ENCODE assay signal across 12 cellular contexts in the genomic region with DNA sequence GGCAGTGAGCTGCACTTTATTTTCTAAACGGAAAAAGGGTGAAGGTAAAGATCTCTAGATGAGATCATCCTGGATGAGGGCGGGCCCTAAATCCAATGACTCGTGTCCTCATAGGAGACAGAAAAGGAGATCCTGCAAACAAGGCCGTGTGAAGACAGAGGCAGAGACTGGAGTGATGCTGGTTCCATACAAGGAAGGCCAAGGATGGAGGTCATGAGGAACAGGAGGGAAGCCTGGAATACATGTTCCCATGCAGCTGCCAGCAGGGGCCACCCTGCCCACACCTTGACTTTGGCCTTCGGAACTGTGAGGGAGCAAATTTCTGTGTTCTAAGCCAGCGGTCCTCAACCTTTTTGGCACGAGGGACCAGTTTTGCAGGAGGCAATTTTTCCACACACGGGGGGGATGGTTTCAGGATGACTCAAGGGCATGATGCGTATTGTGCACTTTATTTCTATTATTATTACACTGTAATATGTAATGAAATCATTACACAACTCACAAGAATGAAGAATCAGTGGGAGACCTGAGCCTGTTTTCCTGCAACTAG.
DNase-seq lines count a peak whose midpoint lies in the region; ATAC-seq, FAIRE-seq and TF ChIP-seq lines count a peak whose summit lies in the region.
"Had no signal": no experiment of that assay in that cellular context is flagged by ENCODE, and none has a peak within 500 bp of the region (broad histone marks: within the 10 kb centered on the region; RNA-seq: fewer than 3 reads in every experiment).

No MANE protein-coding gene starts in this region.

- TF ChIP-seq POLR2A in GM12878 (IDR thresholded peaks at IDR 0.05; ENCODE audit: low read depth, low read length): no peak

- H3K36me3 ChIP-seq in GM12878 (ENCODE audit: control insufficient read depth in 2 of 2, insufficient read depth in 2 of 2, low read length in 1 of 2) (no peaks in the 10 kb centered on the region), hepatocyte (replicated peaks; ENCODE audit: insufficient read depth, low read depth) (no peaks in the 10 kb centered on the region)
- H3K36me3 ChIP-seq: pancreas had no signal

- no peak for ATAC-seq in GM12878
- no peak for ATAC-seq in GM18517 (IDR thresholded peaks at IDR 0.05; ENCODE audit: unreplicated experiment)
- ATAC-seq: stimulated activated memory B cell treated with anti-CD40 and anti-IgM and Interleukin-4, amounts not matched to agents 10 μg/mL and 1 μg/mL and 100 μg/mL, for 72 hours had no signal

- no peak for TF ChIP-seq EP300 in GM12878 (IDR thresholded peaks at IDR 0.05; ENCODE audit: borderline replicate concordance in 1 of 2, control insufficient read depth in 1 of 2, low read depth in 2 of 2, low read length in 2 of 2)

- H3K9me2 ChIP-seq in hepatocyte (replicated peaks; ENCODE audit: insufficient read depth): no peaks in the 10 kb centered on the region

- RAD21 ChIA-PET in GM12878 (lab: Charles Lee; ENCODE audit: unreplicated experiment): no interaction called here

- H3K9me3 ChIP-seq in AG04450 (ENCODE audit: control insufficient read depth, insufficient read depth, low read length) (peaks cover 4% of the 10 kb centered on the region), GM12878 (replicated peaks; ENCODE audit: control insufficient read depth, insufficient read depth, low read length) (no peaks in the 10 kb centered on the region), hepatocyte (ENCODE audit: low read depth) (no peaks in the 10 kb centered on the region)
- H3K9me3 ChIP-seq: pancreas had no signal

- no peak overlapping the region for H3K27ac ChIP-seq in AG04450 (ENCODE audit: low read depth, low read length)
- no peak overlapping the region for H3K27ac ChIP-seq in GM12878 (ENCODE audit: control insufficient read depth, insufficient read depth)
- peak overlapping the region; percentile 26 for H3K27ac ChIP-seq in hepatocyte
- H3K27ac ChIP-seq: pancreas had no signal

- no peak overlapping the region for H3K4me2 ChIP-seq in GM12878 (ENCODE audit: control insufficient read depth, insufficient read depth)
- H3K4me2 ChIP-seq in hepatocyte: no peak overlapping the region

- H3K4me3 ChIP-seq in AG04450 (ENCODE audit: low read depth, low read length): no peak overlapping the region
- H3K4me3 ChIP-seq in GM12878: no peak overlapping the region
- no peak overlapping the region for H3K4me3 ChIP-seq in hepatocyte
- H3K4me3 ChIP-seq: pancreas had no signal

- TF ChIP-seq RAD21 in GM12878 (IDR thresholded peaks at IDR 0.05; ENCODE audit: insufficient read depth, low read depth, low read length): 0 out of 2 replicates have a peak, but pooled peaks have one; percentile 2

- no peak for FAIRE-seq in GM12878 (lab: Jason Lieb, UNC)
- FAIRE-seq: pancreas had no signal

- DNase-seq in AG04450 (ENCODE audit: low read depth, low spot score): no peak
- DNase-seq in HuH-7 (ENCODE audit: low spot score): peak; percentile 34
- no peak for DNase-seq in GM12878 (ENCODE audit: low read depth, low spot score)
- no peak for DNase-seq in hepatocyte (ENCODE audit: low spot score)
- no peak for DNase-seq in activated gamma-delta T cell (lab: John Stamatoyannopoulos, UW)
- DNase-seq in NCI-H2227 (lab: John Stamatoyannopoulos, UW; ENCODE audit: unreplicated experiment): no peak
- no peak for DNase-seq in NOMO-1 (lab: John Stamatoyannopoulos, UW; ENCODE audit: unreplicated experiment in 2 of 2)
- DNase-seq: activated gamma-delta T cell treated with Interleukin-2 at 50 U/mL for 16 hours, NCI-H2029, pancreas had no signal

- WGBS in GM12878 (ENCODE audit: insufficient coverage, insufficient replicate concordance, low lambda C conversion rate, missing lambda C conversion rate): 25% methylated on average over 9 of the region's 9 CpGs
- WGBS in hepatocyte (ENCODE audit: low lambda C conversion rate, missing lambda C conversion rate): 77% methylated on average over 9 of the region's 9 CpGs

- no peaks in the 10 kb centered on the region for H3K79me2 ChIP-seq in GM12878 (ENCODE audit: control insufficient read depth, insufficient read depth, low read length)
- H3K79me2 ChIP-seq in hepatocyte: no peaks in the 10 kb centered on the region

- H3K9ac ChIP-seq in GM12878 (ENCODE audit: control insufficient read depth, insufficient read depth, low read length): no peak overlapping the region

- POLR2A ChIA-PET in AG04450 (lab: Yijun Ruan, JAX): no interaction called here
- POLR2A ChIA-PET in GM12878 (lab: Charles Lee): no interaction called here

- intact Hi-C loops in GM12878 (cut with micrococcal nuclease; ENCODE audit: unreplicated experiment): no loop called here

- in situ Hi-C loops in GM12878 (cut with MboI): no loop called here

- H4K20me1 ChIP-seq in GM12878 (ENCODE audit: control insufficient read depth, insufficient read depth) (no peaks in the 10 kb centered on the region), hepatocyte (ENCODE audit: insufficient read depth, poor library complexity, severe bottlenecking) (no peaks in the 10 kb centered on the region)

- H3K27me3 ChIP-seq in AG04450 (ENCODE audit: control insufficient read depth, insufficient read depth, low read length) (no peaks in the 10 kb centered on the region), GM12878 (replicated peaks in 1 of 2; ENCODE audit: control insufficient read depth in 2 of 2, insufficient read depth in 2 of 2, low read length in 1 of 2) (peaks cover 0 to 3% of the 10 kb centered on the region in 2 experiments; a peak in 2 of 4 replicates), hepatocyte (no peaks in the 10 kb centered on the region)
- H3K27me3 ChIP-seq: pancreas had no signal

- H2AFZ ChIP-seq in GM12878 (ENCODE audit: control insufficient read depth, low read depth, low read length) (no peak overlapping the region), hepatocyte (no peak overlapping the region)

- TF ChIP-seq CTCF in AG04450 (IDR thresholded peaks at IDR 0.05; ENCODE audit: low read depth, low read length): 0 out of 2 replicates have a peak, but pooled peaks have one; percentile 4
- 0 out of 6 replicates have a peak, but pooled peaks of 1 of the 3 experiments have one; percentile 1 for TF ChIP-seq CTCF in GM12878 (IDR thresholded peaks at IDR 0.05 in 2 of 3, conservative IDR thresholded peaks at IDR 0.05 in 1 of 3; ENCODE audit: control insufficient read depth in 2 of 3, extremely low read depth in 1 of 3, insufficient read depth in 1 of 3, low read depth in 3 of 3, low read length in 3 of 3)
- TF ChIP-seq CTCF in hepatocyte (IDR thresholded peaks at IDR 0.05; ENCODE audit: poor library complexity): no peak

- H3K4me1 ChIP-seq in GM12878 (ENCODE audit: control insufficient read depth, insufficient read depth, low read length) (no peaks in the 10 kb centered on the region), hepatocyte (ENCODE audit: insufficient read depth) (no peaks in the 10 kb centered on the region)
- H3K4me1 ChIP-seq: pancreas had no signal

- SMC1A ChIA-PET in GM12878 (lab: Charles Lee; ENCODE audit: uncharacterized antibody, unreplicated experiment): no interaction called here

- CTCF ChIA-PET in AG04450 (lab: Charles Lee) (no interaction called here), GM12878 (lab: Yijun Ruan, JAX) (no interaction called here)

- BruUV-seq in GM12878 (replicated peaks; lab: Mats Ljungman, UMichigan): no TSS peak

TF ChIP-seq in GM12878, 131 proteins besides CTCF, POLR2A, EP300 and RAD21:
- TF ChIP-seq BRCA1 (IDR thresholded peaks at IDR 0.05; ENCODE audit: low read depth, low read length) (no peak), KLF5 (IDR thresholded peaks at IDR 0.05; ENCODE audit: partially characterized antibody) (no peak), MTA3 (IDR thresholded peaks at IDR 0.05; ENCODE audit: borderline replicate concordance, low read length) (no peak), TCF7 (IDR thresholded peaks at IDR 0.05; ENCODE audit: borderline replicate concordance) (no peak)
